Comparison of ENCODE assay signal across 7 cellular contexts in genomic region chr14:63388766-63389431, GRCh38.
DNase-seq lines count a peak whose midpoint lies in the region; ATAC-seq and TF ChIP-seq lines count a peak whose summit lies in the region.

No MANE protein-coding gene starts in this region.

- no peak for TF ChIP-seq POLR2A in HCT116 (IDR thresholded peaks at IDR 0.05; ENCODE audit: borderline replicate concordance, extremely low read depth, insufficient read depth, insufficient read length)

- H3K79me2 ChIP-seq in HCT116 (ENCODE audit: insufficient read depth, low read length) = no peaks in the 10 kb centered on the region

- CTCF ChIA-PET in HCT116 (lab: Charles Lee) = interaction anchor here (0.6 to 3.5 kb wide), 11 partner anchors 13 to 916 kb away, joined by 3 to 32 read pairs (median 4); partner anchors contain the start of genes PPP2R5E and WDR89

- H2AFZ ChIP-seq in HCT116 (ENCODE audit: low read depth, low read length, poor library complexity, severe bottlenecking) = no peak overlapping the region

- no peak overlapping the region for H3K4me2 ChIP-seq in HCT116 (ENCODE audit: low read length)

- no TSS peak for BruUV-seq in HCT116 (replicated peaks; lab: Mats Ljungman, UMichigan)

- TF ChIP-seq RAD21 in HCT116 (IDR thresholded peaks at IDR 0.05; ENCODE audit: low read depth) = peak; percentile 86
- peak; percentile 94 to 98 for TF ChIP-seq RAD21 in liver (IDR thresholded peaks at IDR 0.05)

- DNase-seq in HCT116 (ENCODE audit: low read depth, low spot score) = peak; percentile 21
- DNase-seq in NCI-H1092 treated with DMSO at 0.1 percent for 48 hours (lab: John Stamatoyannopoulos, UW) = peak; percentile 19
- peak; percentile 27 for DNase-seq in activated CD4-positive, CD25-positive, alpha-beta regulatory T cell treated with anti-CD3 and anti-CD28 coated beads, Interleukin-2, amount 50 U/mL, for 16 hours (ENCODE audit: low read depth, low spot score)
- peak; percentile 58 for DNase-seq in cerebellum (ENCODE audit: low spot score)
- peak; percentile 4 for DNase-seq in stimulated activated CD8-positive, alpha-beta memory T cell treated with anti-CD3 and anti-CD28 coated beads, Interleukin-12 subunit alpha, Interleukin-12 subunit beta, amount 100 ng/mL, for 1 hour (ENCODE audit: low read depth)

- H3K9me3 ChIP-seq in HCT116 (ENCODE audit: control insufficient read depth in 1 of 2, insufficient read depth in 1 of 2, low read depth in 1 of 2, low read length in 2 of 2) = no peaks in the 10 kb centered on the region
- no peaks in the 10 kb centered on the region for H3K9me3 ChIP-seq in liver (ENCODE audit: control insufficient read depth in 4 of 4, low read length in 3 of 4)

- H3K4me1 ChIP-seq in HCT116 (ENCODE audit: control insufficient read depth in 1 of 2, insufficient read depth in 2 of 2, low read length in 2 of 2) = no peaks in the 10 kb centered on the region
- no peaks in the 10 kb centered on the region for H3K4me1 ChIP-seq in liver (ENCODE audit: control insufficient read depth in 4 of 4, insufficient read depth in 4 of 4, low read length in 3 of 4)

- H3K36me3 ChIP-seq in HCT116 (ENCODE audit: control insufficient read depth in 1 of 2, insufficient read depth in 2 of 2, low read length in 2 of 2) (peaks cover 8% of the 10 kb centered on the region in 2 experiments; a peak in 3 of 4 replicates), liver (ENCODE audit: control insufficient read depth in 4 of 4, insufficient read depth in 3 of 4, low read depth in 1 of 4, low read length in 3 of 4) (peaks cover 7 to 21% (median 14%) of the 10 kb centered on the region in 4 donors)

- ATAC-seq in HCT116 = peak; percentile 97

- no peak overlapping the region for H3K9ac ChIP-seq in HCT116 (ENCODE audit: low read length)
- H3K9ac ChIP-seq in liver (ENCODE audit: low read depth in 1 of 2, low read length in 2 of 2) = no peak overlapping the region

- H3K27me3 ChIP-seq in HCT116 (ENCODE audit: insufficient read depth, low read length) (no peaks in the 10 kb centered on the region), liver (ENCODE audit: control insufficient read depth in 4 of 4, insufficient read depth in 4 of 4, low read length in 3 of 4) (no peaks in the 10 kb centered on the region)

- H4K20me1 ChIP-seq in HCT116 (ENCODE audit: insufficient read depth) = no peaks in the 10 kb centered on the region

- RAD21 ChIA-PET in HCT116 (lab: Charles Lee; ENCODE audit: low non-redundant PET in 1 of 2, low total read pairs in 2 of 2, uncharacterized antibody in 2 of 2, unreplicated experiment in 2 of 2) = interaction anchor here (1.0 to 1.3 kb wide), 3 partner anchors 185 to 384 kb away, joined by 4 to 5 read pairs (median 4); no protein-coding TSS in a partner anchor

- WGBS in liver = 56% methylated on average over 8 of the region's 8 CpGs

- H3K4me3 ChIP-seq in HCT116 (replicated peaks in 1 of 2; ENCODE audit: low read depth in 1 of 2, low read length in 2 of 2) (no peak overlapping the region), liver (ENCODE audit: low read depth in 1 of 3, low read length in 3 of 3) (no peak overlapping the region)

- H3K27ac ChIP-seq in HCT116 (ENCODE audit: low read depth, low read length) = no peak overlapping the region
- H3K27ac ChIP-seq in liver (ENCODE audit: low read depth in 1 of 2, low read length in 2 of 2) = no peak overlapping the region

- H3K9me2 ChIP-seq in HCT116 (ENCODE audit: insufficient read depth) = no peaks in the 10 kb centered on the region

- peak; percentile 85 for TF ChIP-seq CTCF in GM12872 (IDR thresholded peaks at IDR 0.05; ENCODE audit: insufficient read depth, low read depth, low read length)
- TF ChIP-seq CTCF in HCT116 (IDR thresholded peaks at IDR 0.05 in 2 of 3, conservative IDR thresholded peaks at IDR 0.05 in 1 of 3; ENCODE audit: borderline replicate concordance in 1 of 3, insufficient read depth in 1 of 3, low read depth in 2 of 3, low read length in 2 of 3) = peak; percentile 64 to 90 (median 86); a peak in 5 of 6 replicates
- peak; percentile 78 for TF ChIP-seq CTCF in liver (IDR thresholded peaks at IDR 0.05; ENCODE audit: low read depth, low read length, missing input control)

- intact Hi-C loops in HCT116 (cut with micrococcal nuclease) = loop anchor here (1.0 to 5.0 kb wide), 4 partner anchors 154 to 914 kb away; partner anchors contain the start of gene PPP2R5E

- POLR2A ChIA-PET in HCT116 (lab: Charles Lee) = interaction anchor here (0.6 to 1.6 kb wide), 2 partner anchors 160 to 254 kb away, joined by 3 to 6 read pairs; no protein-coding TSS in a partner anchor

TF ChIP-seq in HCT116, 20 proteins besides CTCF, POLR2A, EP300 and RAD21:
- TF ChIP-seq EGR1 (IDR thresholded peaks at IDR 0.05; ENCODE audit: low read depth) (no peak), TCF7L2 (IDR thresholded peaks at IDR 0.05; ENCODE audit: borderline replicate concordance, extremely low read depth, insufficient read depth, insufficient read length) (no peak), SIN3A (IDR thresholded peaks at IDR 0.05; ENCODE audit: low read depth) (no peak), MAX (IDR thresholded peaks at IDR 0.05) (no peak), JUND (IDR thresholded peaks at IDR 0.05) (no peak), ZFX (IDR thresholded peaks at IDR 0.05) (no peak), CBX3 (IDR thresholded peaks at IDR 0.05; ENCODE audit: low read depth) (no peak), SP1 (IDR thresholded peaks at IDR 0.05; ENCODE audit: low read depth) (no peak), FOSL1 (IDR thresholded peaks at IDR 0.05; ENCODE audit: low read depth) (no peak), EZH2 (IDR thresholded peaks at IDR 0.05) (no peak), CEBPB (IDR thresholded peaks at IDR 0.05; ENCODE audit: low read depth) (no peak), EZH2phosphoT487 (IDR thresholded peaks at IDR 0.05; ENCODE audit: borderline replicate concordance) (no peak), ELF1 (IDR thresholded peaks at IDR 0.05; ENCODE audit: borderline replicate concordance, low read depth) (no peak)
TF ChIP-seq in HCT116: peak in this region for 0.

TF ChIP-seq in liver, 16 proteins besides CTCF, POLR2A, EP300 and RAD21:
- TF ChIP-seq RXRA (IDR thresholded peaks at IDR 0.05) (peak in 1 of 2 donors; percentile 34), YY1 (IDR thresholded peaks at IDR 0.05) (no peak), NR2F2 (IDR thresholded peaks at IDR 0.05) (peak; percentile 25), GABPA (IDR thresholded peaks at IDR 0.05 in 1 of 2, conservative IDR thresholded peaks at IDR 0.05 in 1 of 2) (no peak)

Comparison
In these comparisons a context has a peak if more than half of its experiments do, and no peak if none do; other contexts are left out.
1. DNase-seq: peak in every context shown above with its lines; median percentile 58 in cerebellum; 27 in activated CD4-positive, CD25-positive, alpha-beta regulatory T cell treated with anti-CD3 and anti-CD28 coated beads, Interleukin-2, amount 50 U/mL, for 16 hours; 21 in HCT116; 19 in NCI-H1092 treated with DMSO at 0.1 percent for 48 hours; 4 in stimulated activated CD8-positive, alpha-beta memory T cell treated with anti-CD3 and anti-CD28 coated beads, Interleukin-12 subunit alpha, Interleukin-12 subunit beta, amount 100 ng/mL, for 1 hour.